Comparison of ENCODE assay signal across 1 cellular context in the genomic region with DNA sequence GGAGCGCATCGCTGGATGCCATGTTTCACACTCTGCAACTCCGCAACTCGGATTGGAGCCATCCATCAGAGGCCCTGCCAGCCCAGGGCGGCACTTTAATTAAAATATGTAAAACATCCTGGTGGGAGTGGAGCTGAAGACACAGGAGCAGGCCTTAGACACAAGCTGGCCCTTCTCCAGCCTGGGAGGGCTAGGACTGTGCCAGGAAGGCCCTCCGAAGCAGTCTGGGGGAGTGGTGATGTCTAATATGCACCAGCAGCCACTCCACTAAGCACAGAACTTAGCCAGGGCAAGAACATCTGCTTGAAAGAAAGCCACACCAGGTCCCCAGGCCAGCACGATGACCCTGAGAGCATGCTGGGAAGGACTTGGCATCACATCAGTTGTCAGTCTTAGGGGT.
TF ChIP-seq lines count a peak whose summit lies in the region.

No MANE protein-coding gene starts in this region.

TF ChIP-seq in GM23338, 12 proteins besides CTCF, POLR2A, EP300 and RAD21:
- no peak for TF ChIP-seq NANOG (IDR thresholded peaks at IDR 0.05; ENCODE audit: borderline replicate concordance)
- TF ChIP-seq, protein P1, sequence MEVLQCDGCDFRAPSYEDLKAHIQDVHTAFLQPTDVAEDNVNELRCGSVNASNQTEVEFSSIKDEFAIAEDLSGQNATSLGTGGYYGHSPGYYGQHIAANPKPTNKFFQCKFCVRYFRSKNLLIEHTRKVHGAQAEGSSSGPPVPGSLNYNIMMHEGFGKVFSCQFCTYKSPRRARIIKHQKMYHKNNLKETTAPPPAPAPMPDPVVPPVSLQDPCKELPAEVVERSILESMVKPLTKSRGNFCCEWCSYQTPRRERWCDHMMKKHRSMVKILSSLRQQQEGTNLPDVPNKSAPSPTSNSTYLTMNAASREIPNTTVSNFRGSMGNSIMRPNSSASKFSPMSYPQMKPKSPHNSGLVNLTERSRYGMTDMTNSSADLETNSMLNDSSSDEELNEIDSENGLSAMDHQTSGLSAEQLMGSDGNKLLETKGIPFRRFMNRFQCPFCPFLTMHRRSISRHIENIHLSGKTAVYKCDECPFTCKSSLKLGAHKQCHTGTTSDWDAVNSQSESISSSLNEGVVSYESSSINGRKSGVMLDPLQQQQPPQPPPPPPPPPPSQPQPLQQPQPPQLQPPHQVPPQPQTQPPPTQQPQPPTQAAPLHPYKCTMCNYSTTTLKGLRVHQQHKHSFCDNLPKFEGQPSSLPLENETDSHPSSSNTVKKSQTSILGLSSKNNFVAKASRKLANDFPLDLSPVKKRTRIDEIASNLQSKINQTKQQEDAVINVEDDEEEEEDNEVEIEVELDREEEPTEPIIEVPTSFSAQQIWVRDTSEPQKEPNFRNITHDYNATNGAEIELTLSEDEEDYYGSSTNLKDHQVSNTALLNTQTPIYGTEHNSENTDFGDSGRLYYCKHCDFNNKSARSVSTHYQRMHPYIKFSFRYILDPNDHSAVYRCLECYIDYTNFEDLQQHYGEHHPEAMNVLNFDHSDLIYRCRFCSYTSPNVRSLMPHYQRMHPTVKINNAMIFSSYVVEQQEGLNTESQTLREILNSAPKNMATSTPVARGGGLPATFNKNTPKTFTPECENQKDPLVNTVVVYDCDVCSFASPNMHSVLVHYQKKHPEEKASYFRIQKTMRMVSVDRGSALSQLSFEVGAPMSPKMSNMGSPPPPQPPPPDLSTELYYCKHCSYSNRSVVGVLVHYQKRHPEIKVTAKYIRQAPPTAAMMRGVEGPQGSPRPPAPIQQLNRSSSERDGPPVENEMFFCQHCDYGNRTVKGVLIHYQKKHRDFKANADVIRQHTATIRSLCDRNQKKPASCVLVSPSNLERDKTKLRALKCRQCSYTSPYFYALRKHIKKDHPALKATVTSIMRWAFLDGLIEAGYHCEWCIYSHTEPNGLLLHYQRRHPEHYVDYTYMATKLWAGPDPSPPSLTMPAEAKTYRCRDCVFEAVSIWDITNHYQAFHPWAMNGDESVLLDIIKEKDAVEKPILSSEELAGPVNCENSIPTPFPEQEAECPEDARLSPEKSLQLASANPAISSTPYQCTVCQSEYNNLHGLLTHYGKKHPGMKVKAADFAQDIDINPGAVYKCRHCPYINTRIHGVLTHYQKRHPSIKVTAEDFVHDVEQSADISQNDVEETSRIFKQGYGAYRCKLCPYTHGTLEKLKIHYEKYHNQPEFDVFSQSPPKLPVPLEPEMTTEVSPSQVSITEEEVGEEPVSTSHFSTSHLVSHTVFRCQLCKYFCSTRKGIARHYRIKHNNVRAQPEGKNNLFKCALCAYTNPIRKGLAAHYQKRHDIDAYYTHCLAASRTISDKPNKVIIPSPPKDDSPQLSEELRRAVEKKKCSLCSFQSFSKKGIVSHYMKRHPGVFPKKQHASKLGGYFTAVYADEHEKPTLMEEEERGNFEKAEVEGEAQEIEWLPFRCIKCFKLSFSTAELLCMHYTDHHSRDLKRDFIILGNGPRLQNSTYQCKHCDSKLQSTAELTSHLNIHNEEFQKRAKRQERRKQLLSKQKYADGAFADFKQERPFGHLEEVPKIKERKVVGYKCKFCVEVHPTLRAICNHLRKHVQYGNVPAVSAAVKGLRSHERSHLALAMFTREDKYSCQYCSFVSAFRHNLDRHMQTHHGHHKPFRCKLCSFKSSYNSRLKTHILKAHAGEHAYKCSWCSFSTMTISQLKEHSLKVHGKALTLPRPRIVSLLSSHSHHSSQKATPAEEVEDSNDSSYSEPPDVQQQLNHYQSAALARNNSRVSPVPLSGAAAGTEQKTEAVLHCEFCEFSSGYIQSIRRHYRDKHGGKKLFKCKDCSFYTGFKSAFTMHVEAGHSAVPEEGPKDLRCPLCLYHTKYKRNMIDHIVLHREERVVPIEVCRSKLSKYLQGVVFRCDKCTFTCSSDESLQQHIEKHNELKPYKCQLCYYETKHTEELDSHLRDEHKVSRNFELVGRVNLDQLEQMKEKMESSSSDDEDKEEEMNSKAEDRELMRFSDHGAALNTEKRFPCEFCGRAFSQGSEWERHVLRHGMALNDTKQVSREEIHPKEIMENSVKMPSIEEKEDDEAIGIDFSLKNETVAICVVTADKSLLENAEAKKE (CRISPR knock-in tag; IDR thresholded peaks at IDR 0.05): no peak
- TF ChIP-seq ZNF114 (CRISPR knock-in tag; IDR thresholded peaks at IDR 0.05): no peak
- no peak for TF ChIP-seq STAT1 (IDR thresholded peaks at IDR 0.05; ENCODE audit: unreplicated experiment)
- no peak for TF ChIP-seq CREB1 (CRISPR knock-in tag; IDR thresholded peaks at IDR 0.05; ENCODE audit: low read depth)
- TF ChIP-seq EZH2 (IDR thresholded peaks at IDR 0.05; ENCODE audit: low read depth, unreplicated experiment): no peak
- no peak for TF ChIP-seq POLR2AphosphoS5 (IDR thresholded peaks at IDR 0.05; ENCODE audit: low read depth)
- no peak for TF ChIP-seq EZH2phosphoT487 (IDR thresholded peaks at IDR 0.05; ENCODE audit: unreplicated experiment)
- TF ChIP-seq, protein P2, sequence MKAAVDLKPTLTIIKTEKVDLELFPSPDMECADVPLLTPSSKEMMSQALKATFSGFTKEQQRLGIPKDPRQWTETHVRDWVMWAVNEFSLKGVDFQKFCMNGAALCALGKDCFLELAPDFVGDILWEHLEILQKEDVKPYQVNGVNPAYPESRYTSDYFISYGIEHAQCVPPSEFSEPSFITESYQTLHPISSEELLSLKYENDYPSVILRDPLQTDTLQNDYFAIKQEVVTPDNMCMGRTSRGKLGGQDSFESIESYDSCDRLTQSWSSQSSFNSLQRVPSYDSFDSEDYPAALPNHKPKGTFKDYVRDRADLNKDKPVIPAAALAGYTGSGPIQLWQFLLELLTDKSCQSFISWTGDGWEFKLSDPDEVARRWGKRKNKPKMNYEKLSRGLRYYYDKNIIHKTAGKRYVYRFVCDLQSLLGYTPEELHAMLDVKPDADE (IDR thresholded peaks at IDR 0.05): no peak
- TF ChIP-seq JUNB (IDR thresholded peaks at IDR 0.05; ENCODE audit: unreplicated experiment): no peak
- TF ChIP-seq ZNF331 (CRISPR knock-in tag; IDR thresholded peaks at IDR 0.05; ENCODE audit: low read depth): no peak
- TF ChIP-seq, protein P3, sequence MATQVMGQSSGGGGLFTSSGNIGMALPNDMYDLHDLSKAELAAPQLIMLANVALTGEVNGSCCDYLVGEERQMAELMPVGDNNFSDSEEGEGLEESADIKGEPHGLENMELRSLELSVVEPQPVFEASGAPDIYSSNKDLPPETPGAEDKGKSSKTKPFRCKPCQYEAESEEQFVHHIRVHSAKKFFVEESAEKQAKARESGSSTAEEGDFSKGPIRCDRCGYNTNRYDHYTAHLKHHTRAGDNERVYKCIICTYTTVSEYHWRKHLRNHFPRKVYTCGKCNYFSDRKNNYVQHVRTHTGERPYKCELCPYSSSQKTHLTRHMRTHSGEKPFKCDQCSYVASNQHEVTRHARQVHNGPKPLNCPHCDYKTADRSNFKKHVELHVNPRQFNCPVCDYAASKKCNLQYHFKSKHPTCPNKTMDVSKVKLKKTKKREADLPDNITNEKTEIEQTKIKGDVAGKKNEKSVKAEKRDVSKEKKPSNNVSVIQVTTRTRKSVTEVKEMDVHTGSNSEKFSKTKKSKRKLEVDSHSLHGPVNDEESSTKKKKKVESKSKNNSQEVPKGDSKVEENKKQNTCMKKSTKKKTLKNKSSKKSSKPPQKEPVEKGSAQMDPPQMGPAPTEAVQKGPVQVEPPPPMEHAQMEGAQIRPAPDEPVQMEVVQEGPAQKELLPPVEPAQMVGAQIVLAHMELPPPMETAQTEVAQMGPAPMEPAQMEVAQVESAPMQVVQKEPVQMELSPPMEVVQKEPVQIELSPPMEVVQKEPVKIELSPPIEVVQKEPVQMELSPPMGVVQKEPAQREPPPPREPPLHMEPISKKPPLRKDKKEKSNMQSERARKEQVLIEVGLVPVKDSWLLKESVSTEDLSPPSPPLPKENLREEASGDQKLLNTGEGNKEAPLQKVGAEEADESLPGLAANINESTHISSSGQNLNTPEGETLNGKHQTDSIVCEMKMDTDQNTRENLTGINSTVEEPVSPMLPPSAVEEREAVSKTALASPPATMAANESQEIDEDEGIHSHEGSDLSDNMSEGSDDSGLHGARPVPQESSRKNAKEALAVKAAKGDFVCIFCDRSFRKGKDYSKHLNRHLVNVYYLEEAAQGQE (IDR thresholded peaks at IDR 0.05; ENCODE audit: unreplicated experiment): no peak
